In genomic region chr2:27509326-27509725, GRCh38 we compare ENCODE assay signal across 10 cellular contexts. TPM values are rescaled to one million over a fixed set of nuclear protein-coding genes. Genes with fewer than 3 reads are reported as not detected.
DNase-seq lines count a peak whose midpoint lies in the region; ATAC-seq, FAIRE-seq and TF ChIP-seq lines count a peak whose summit lies in the region.
"Had no signal": no experiment of that assay in that cellular context is flagged by ENCODE, and none has a peak within 500 bp of the region (broad histone marks: within the 10 kb centered on the region; RNA-seq: fewer than 3 reads in every experiment).

No MANE protein-coding gene starts in this region.

- no peak for TF ChIP-seq EP300 in K562 (IDR thresholded peaks at IDR 0.05; ENCODE audit: low read length)

- TF ChIP-seq POLR2A in IMR-90 (IDR thresholded peaks at IDR 0.05; ENCODE audit: low read depth, low read length): no peak
- TF ChIP-seq POLR2A in K562 (conservative IDR thresholded peaks at IDR 0.05): no peak

- H2AK5ac ChIP-seq in IMR-90 (ENCODE audit: low read depth, low read length) (no peak overlapping the region), neuronal stem cell (ENCODE audit: low read depth, low read length) (no peak overlapping the region)

- FAIRE-seq in K562 (lab: Jason Lieb, UNC): no peak

- no peaks in the 10 kb centered on the region for H3K9me3 ChIP-seq in IMR-90 (ENCODE audit: control insufficient read depth, insufficient read depth, low read length)
- no peaks in the 10 kb centered on the region for H3K9me3 ChIP-seq in K562 (replicated peaks; ENCODE audit: control insufficient read depth, insufficient read depth, low read depth, low read length)
- peaks cover 0 to 2% of the 10 kb centered on the region in 2 donors for H3K9me3 ChIP-seq in neuronal stem cell (replicated peaks in 1 of 2; ENCODE audit: control insufficient read depth in 2 of 2, insufficient read depth in 1 of 2, low read depth in 1 of 2, low read length in 2 of 2)

- H3K9ac ChIP-seq in IMR-90 (ENCODE audit: low read depth, low read length) (no peak overlapping the region), K562 (ENCODE audit: insufficient read depth in 1 of 2, low read depth in 2 of 2, low read length in 2 of 2) (no peak overlapping the region), neuronal stem cell (ENCODE audit: low read depth, low read length, poor library complexity) (no peak overlapping the region)

- intact Hi-C loops in IMR-90 (cut with micrococcal nuclease) (no loop called here), K562 (cut with micrococcal nuclease) (no loop called here)

- no peak overlapping the region for H3K27ac ChIP-seq in IMR-90 (ENCODE audit: insufficient read depth, low read length)
- no peak overlapping the region for H3K27ac ChIP-seq in K562 (ENCODE audit: extremely low read depth, low read depth, low read length)
- no peak overlapping the region for H3K27ac ChIP-seq in neuronal stem cell (replicated peaks; ENCODE audit: low read length)

- WGBS in IMR-90 (ENCODE audit: extremely low coverage in 2 of 2, insufficient read length in 1 of 2), 2 experiments: no CpG with 5 or more reads among the region's 6 CpGs
- 38% methylated on average over 6 of the region's 6 CpGs for WGBS in K562 (ENCODE audit: insufficient coverage, low coverage, missing lambda C conversion rate)
- WGBS in neuronal stem cell (ENCODE audit: extremely low coverage in 2 of 2, insufficient read length in 2 of 2, insufficient replicate concordance in 1 of 2), 2 donors: no CpG with 5 or more reads among the region's 6 CpGs

- no peak overlapping the region for H3K56ac ChIP-seq in IMR-90 (ENCODE audit: extremely low read depth, insufficient read depth, low read length)

- H3K18ac ChIP-seq in IMR-90 (ENCODE audit: low read depth, low read length) (no peak overlapping the region), neuronal stem cell (ENCODE audit: low read length) (no peak overlapping the region)

- H4K91ac ChIP-seq in IMR-90 (ENCODE audit: insufficient read depth, low read depth, low read length): no peak overlapping the region
- no peak overlapping the region for H4K91ac ChIP-seq in neuronal stem cell (ENCODE audit: low read depth, low read length, poor library complexity)

- ATAC-seq in IMR-90 (ENCODE audit: low read depth): peak; percentile 56; the same call in 1 of the 2 replicates
- no peak for ATAC-seq in K562
- ATAC-seq: CD8-positive, alpha-beta T cell had no signal

- H3K79me2 ChIP-seq in K562 (ENCODE audit: control insufficient read depth, insufficient read depth, low read length): no peaks in the 10 kb centered on the region

- H3K9me1 ChIP-seq in IMR-90 (ENCODE audit: insufficient read depth, low read length) (no peaks in the 10 kb centered on the region; the same call in 1 of the 2 replicates), K562 (ENCODE audit: control insufficient read depth, insufficient read depth, low read length) (no peaks in the 10 kb centered on the region)

- H3K4ac ChIP-seq in IMR-90 (ENCODE audit: low read depth, low read length) (no peak overlapping the region), neuronal stem cell (ENCODE audit: low read length) (no peak overlapping the region)

- CTCF ChIA-PET in IMR-90 (lab: Yijun Ruan, JAX): interaction anchor here (0.6 kb wide), 1 partner anchor 174 kb away, joined by 3 read pairs; no protein-coding TSS in a partner anchor
- CTCF ChIA-PET in K562 (lab: Yijun Ruan, JAX; ENCODE audit: low intra/inter-chr PET ratio): no interaction called here

- H2AFZ ChIP-seq in IMR-90 (replicated peaks; ENCODE audit: low read length, poor library complexity) (no peak overlapping the region), K562 (ENCODE audit: low read depth, low read length) (no peak overlapping the region), neuronal stem cell (ENCODE audit: low read length) (peak overlapping the region; percentile 35)

- BruUV-seq in IMR-90 (replicated peaks; lab: Mats Ljungman, UMichigan) (no TSS peak), K562 (replicated peaks; lab: Mats Ljungman, UMichigan) (no TSS peak)

- H2BK5ac ChIP-seq in IMR-90 (ENCODE audit: low read depth, low read length, poor library complexity, severe bottlenecking) (no peak overlapping the region), neuronal stem cell (ENCODE audit: low read length) (no peak overlapping the region)

- H3K23ac ChIP-seq in IMR-90 (ENCODE audit: low read depth, low read length): no peak overlapping the region
- H3K23ac ChIP-seq in neuronal stem cell (ENCODE audit: low read depth, low read length, poor library complexity): no peak overlapping the region

- H3K79me1 ChIP-seq in IMR-90 (ENCODE audit: low read depth in 1 of 2, low read length in 2 of 2): no peaks in the 10 kb centered on the region
- no peaks in the 10 kb centered on the region for H3K79me1 ChIP-seq in neuronal stem cell (ENCODE audit: low read depth, low read length)

- H3K4me2 ChIP-seq in IMR-90 (ENCODE audit: low read depth, low read length): no peak overlapping the region
- no peak overlapping the region for H3K4me2 ChIP-seq in K562 (ENCODE audit: insufficient read depth, low read length)
- H3K4me2 ChIP-seq in neuronal stem cell (ENCODE audit: insufficient read depth, low read length, poor library complexity, severe bottlenecking): no peak overlapping the region

- H3K14ac ChIP-seq in IMR-90 (replicated peaks; ENCODE audit: low read depth, low read length) (no peak overlapping the region), neuronal stem cell (ENCODE audit: low read length) (no peak overlapping the region)

- no peaks in the 10 kb centered on the region for H3K36me3 ChIP-seq in IMR-90 (ENCODE audit: control insufficient read depth, insufficient read depth, low read length)
- no peaks in the 10 kb centered on the region for H3K36me3 ChIP-seq in K562 (ENCODE audit: control insufficient read depth, insufficient read depth, low read length)
- no peaks in the 10 kb centered on the region for H3K36me3 ChIP-seq in neuronal stem cell (replicated peaks in 1 of 2; ENCODE audit: control insufficient read depth in 2 of 2, insufficient read depth in 2 of 2, low read length in 2 of 2)

- TF ChIP-seq CTCF in IMR-90 (conservative IDR thresholded peaks at IDR 0.05; ENCODE audit: low read depth, low read length) (no peak), K562 (IDR thresholded peaks at IDR 0.05 in 2 of 3, conservative IDR thresholded peaks at IDR 0.05 in 1 of 3; ENCODE audit: insufficient read depth in 2 of 3, low read depth in 1 of 3, low read length in 3 of 3) (no peak)

- H2AK9ac ChIP-seq in IMR-90 (replicated peaks; ENCODE audit: low read depth, low read length, poor library complexity): no peak overlapping the region

- H2BK15ac ChIP-seq in IMR-90 (ENCODE audit: low read depth, low read length) (no peak overlapping the region), neuronal stem cell (ENCODE audit: low read length) (no peak overlapping the region)

- DNase-seq in IMR-90 (peak; percentile 62), NCI-H2107 (lab: John Stamatoyannopoulos, UW) (peak; percentile 56), K562 (ENCODE audit: extremely low read depth in 1 of 4, low spot score in 3 of 4) (no peak), neuronal stem cell (ENCODE audit: low spot score) (no peak), HuH-7 (ENCODE audit: low spot score) (no peak), NCI-H526 (lab: John Stamatoyannopoulos, UW) (no peak), retina (no peak)
- DNase-seq: CD8-positive, alpha-beta T cell; mesenchymal stem cell had no signal

- dilution Hi-C loops in IMR-90 (cut with HindIII; ENCODE audit: low sequenced_read_pairs, unreplicated experiment): no loop called here

- H3K27me3 ChIP-seq in IMR-90 (ENCODE audit: control insufficient read depth, insufficient read depth, low read length): peaks cover 9% of the 10 kb centered on the region
- no peaks in the 10 kb centered on the region for H3K27me3 ChIP-seq in K562 (ENCODE audit: control insufficient read depth in 2 of 2, insufficient read depth in 2 of 2, low read length in 2 of 2)
- H3K27me3 ChIP-seq in neuronal stem cell (ENCODE audit: control insufficient read depth in 3 of 3, insufficient read depth in 3 of 3, low read depth in 1 of 3, low read length in 3 of 3): peaks cover 0 to 24% (median 0%) of the 10 kb centered on the region in 3 experiments

- H3K4me3 ChIP-seq in IMR-90 (ENCODE audit: insufficient read depth, low read depth, low read length) (no peak overlapping the region), K562 (no peak overlapping the region), neuronal stem cell (ENCODE audit: low read length in 2 of 2) (no peak overlapping the region)

- H2BK20ac ChIP-seq in IMR-90 (ENCODE audit: low read depth, low read length): no peak overlapping the region

- H3K4me1 ChIP-seq in IMR-90 (ENCODE audit: control insufficient read depth, insufficient read depth, low read length) (no peaks in the 10 kb centered on the region), K562 (replicated peaks in 1 of 2; ENCODE audit: control insufficient read depth in 2 of 2, insufficient read depth in 2 of 2, low read length in 2 of 2) (no peaks in the 10 kb centered on the region), neuronal stem cell (ENCODE audit: control insufficient read depth in 2 of 2, insufficient read depth in 1 of 2, low read depth in 1 of 2, low read length in 2 of 2) (no peaks in the 10 kb centered on the region)

- no peak overlapping the region for H2BK12ac ChIP-seq in neuronal stem cell (ENCODE audit: low read length)

- H2BK120ac ChIP-seq in IMR-90 (ENCODE audit: low read depth, low read length): no peak overlapping the region
- no peak overlapping the region for H2BK120ac ChIP-seq in neuronal stem cell (ENCODE audit: low read depth, low read length)

- in situ Hi-C loops in IMR-90 (cut with MboI; ENCODE audit: low sequenced_read_pairs) (no loop called here), K562 (cut with MboI) (no loop called here)

- POLR2A ChIA-PET in IMR-90 (lab: Charles Lee; ENCODE audit: unreplicated experiment) (no interaction called here), K562 (lab: Yijun Ruan, JAX) (interaction anchor here (0.7 kb wide), 1 partner anchor 13 kb away, joined by 3 read pairs; no protein-coding TSS in a partner anchor)

- no peaks in the 10 kb centered on the region for H4K20me1 ChIP-seq in IMR-90 (ENCODE audit: insufficient read depth, low read length)
- no peaks in the 10 kb centered on the region for H4K20me1 ChIP-seq in K562 (replicated peaks; ENCODE audit: control insufficient read depth, insufficient read depth, low read length)

- H4K8ac ChIP-seq in IMR-90 (ENCODE audit: low read depth in 2 of 2, low read length in 2 of 2): no peak overlapping the region
- H4K8ac ChIP-seq in neuronal stem cell (ENCODE audit: low read depth, low read length): no peak overlapping the region

- no peak overlapping the region for H4K5ac ChIP-seq in IMR-90 (ENCODE audit: low read depth, low read length)

- TF ChIP-seq RAD21 in IMR-90 (IDR thresholded peaks at IDR 0.05; ENCODE audit: low read length) (no peak), K562 (CRISPR knock-in tag; conservative IDR thresholded peaks at IDR 0.05 in 1 of 2, IDR thresholded peaks at IDR 0.05 in 1 of 2) (no peak)

RNA-seq across cellular contexts. Expression of gene GCKR, which starts 12.7 kb away (rescaled TPM):
- total RNA-seq in IMR-90 (2012; rRNA removed): under 0.01 TPM in 1 of 2 replicates, not detected in the other
- polyA plus RNA-seq in IMR-90 (2012; rRNA removed): 0.41 and 0.55 TPM in 2 replicates
- polyA plus RNA-seq in IMR-90 (2012; cell fraction: cytosol; rRNA removed): 0.05 and 0.19 TPM in 2 replicates
- 1.3 and 2.6 TPM in 2 replicates for polyA plus RNA-seq in IMR-90 (2012; cell fraction: nucleus; rRNA removed; ENCODE audit: low replicate concordance)
- 0.79 and 1.9 TPM in 2 replicates for total RNA-seq in K562 (2011; cell fraction: chromatin; rRNA removed; ENCODE audit: low replicate concordance)
- total RNA-seq in K562 (2011; cell fraction: nucleolus; rRNA removed): 1.1 and 1.3 TPM in 2 replicates
- 0.66 and 1.1 TPM in 2 replicates for total RNA-seq in K562 (2011; cell fraction: nucleoplasm; rRNA removed)
- total RNA-seq in K562 (2014; rRNA removed): 0.08 TPM in 1 of 2 replicates, not detected in the other
- total RNA-seq in K562 (2014; rRNA removed; fragmentation: Illumina TruSeq; extraction: Trizol): 0.51 and 0.69 TPM in 2 replicates
- 0.36 and 0.53 TPM in 2 replicates for total RNA-seq in K562 (2015; rRNA removed; fragmentation: Illumina TruSeq; extraction: Trizol)
- 0.25 and 0.55 TPM in 2 replicates for total RNA-seq in K562 (2021)
- polyA plus RNA-seq in K562 (2011; rRNA removed): 0.31 and 0.79 TPM in 2 replicates
- 0.03 and 0.13 TPM in 2 replicates for polyA plus RNA-seq in K562 (2011; cell fraction: cytosol; rRNA removed)
- 1.3 and 4.5 TPM in 2 replicates for polyA plus RNA-seq in K562 (2011; cell fraction: nucleus; rRNA removed)
- 0.56 and 0.79 TPM in 2 replicates for polyA plus RNA-seq in K562 (2012)
- 0.45 and 0.68 TPM in 2 replicates for polyA plus RNA-seq in K562 (2014; fragmentation: Illumina TruSeq; extraction: Trizol)
- polyA plus RNA-seq in K562 (2014; fragmentation: Nextera tagmentation; extraction: Ambion mirVana): under 1 TPM; 0.28 to 0.32 TPM
- 0.57 and 1.4 TPM in 2 replicates for polyA plus RNA-seq in K562 (2014; rRNA removed)
- 1.5 TPM in 1 of 2 replicates, not detected in the other for polyA minus RNA-seq in K562 (2011; rRNA and poly(A)+ RNA removed)
- not detected in 2 replicates for polyA minus RNA-seq in K562 (2011; cell fraction: cytosol; rRNA and poly(A)+ RNA removed)
- 0.44 and 1.3 TPM in 2 replicates for polyA minus RNA-seq in K562 (2011; cell fraction: nucleus; rRNA and poly(A)+ RNA removed)
- polyA plus RNA-seq in neuronal stem cell (2013, experiment 1 of 2): 0.36 TPM
- polyA plus RNA-seq in neuronal stem cell (2013, experiment 2 of 2): 0.26 TPM
- total RNA-seq: CD8-positive, alpha-beta T cell; SK-MEL-5 had no signal

RNA-seq across cellular contexts. Expression of gene FNDC4, which starts 14.3 kb away (rescaled TPM):
- total RNA-seq in IMR-90 (2012; rRNA removed): 7.3 and 7.5 TPM in 2 replicates
- 11.1 and 12.0 TPM in 2 replicates for polyA plus RNA-seq in IMR-90 (2012; rRNA removed)
- 4.5 and 13.6 TPM in 2 replicates for polyA plus RNA-seq in IMR-90 (2012; cell fraction: cytosol; rRNA removed)
- polyA plus RNA-seq in IMR-90 (2012; cell fraction: nucleus; rRNA removed; ENCODE audit: low replicate concordance): 12.0 and 17.7 TPM in 2 replicates
- 1.5 and 4.0 TPM in 2 replicates for total RNA-seq in K562 (2011; cell fraction: chromatin; rRNA removed; ENCODE audit: low replicate concordance)
- 1.8 and 4.7 TPM in 2 replicates for total RNA-seq in K562 (2011; cell fraction: nucleolus; rRNA removed)
- total RNA-seq in K562 (2011; cell fraction: nucleoplasm; rRNA removed): 2.6 and 2.7 TPM in 2 replicates
- total RNA-seq in K562 (2014; rRNA removed): 2.3 and 2.7 TPM in 2 replicates
- 1.8 and 2.1 TPM in 2 replicates for total RNA-seq in K562 (2014; rRNA removed; fragmentation: Illumina TruSeq; extraction: Trizol)
- 0.94 and 1.2 TPM in 2 replicates for total RNA-seq in K562 (2015; rRNA removed; fragmentation: Illumina TruSeq; extraction: Trizol)
- total RNA-seq in K562 (2021): 2.8 and 2.9 TPM in 2 replicates
- polyA plus RNA-seq in K562 (2011; rRNA removed): 3.2 and 4.9 TPM in 2 replicates
- 3.8 and 10.3 TPM in 2 replicates for polyA plus RNA-seq in K562 (2011; cell fraction: cytosol; rRNA removed)
- 5.2 and 9.6 TPM in 2 replicates for polyA plus RNA-seq in K562 (2011; cell fraction: nucleus; rRNA removed)
- polyA plus RNA-seq in K562 (2012): 2.7 and 9.2 TPM in 2 replicates
- polyA plus RNA-seq in K562 (2014; fragmentation: Illumina TruSeq; extraction: Trizol): 2.4 and 2.9 TPM in 2 replicates
- under 1 TPM; 0.28 to 0.80 TPM for polyA plus RNA-seq in K562 (2014; fragmentation: Nextera tagmentation; extraction: Ambion mirVana)
- 2.9 and 3.4 TPM in 2 replicates for polyA plus RNA-seq in K562 (2014; rRNA removed)
- polyA minus RNA-seq in K562 (2011; rRNA and poly(A)+ RNA removed): 0.81 and 1.6 TPM in 2 replicates
- polyA minus RNA-seq in K562 (2011; cell fraction: cytosol; rRNA and poly(A)+ RNA removed): 0.82 and 1.7 TPM in 2 replicates
- polyA minus RNA-seq in K562 (2011; cell fraction: nucleus; rRNA and poly(A)+ RNA removed): 2.7 and 4.7 TPM in 2 replicates
- 19.2 TPM for polyA plus RNA-seq in neuronal stem cell (2013, experiment 1 of 2)
- polyA plus RNA-seq in neuronal stem cell (2013, experiment 2 of 2): 17.6 TPM

RNA-seq across cellular contexts. Expression of gene IFT172, which starts 19.8 kb away (rescaled TPM):
- total RNA-seq in IMR-90 (2012; rRNA removed) (23.1 and 25.5 TPM in 2 replicates), K562 (2014; rRNA removed) (13.5 and 15.1 TPM in 2 replicates), K562 (2014; rRNA removed; fragmentation: Illumina TruSeq; extraction: Trizol) (13.5 and 15.0 TPM in 2 replicates), K562 (2015; rRNA removed; fragmentation: Illumina TruSeq; extraction: Trizol) (12.0 and 13.6 TPM in 2 replicates), K562 (2021) (16.3 and 19.1 TPM in 2 replicates)
- polyA plus RNA-seq in IMR-90 (2012; rRNA removed) (17.2 and 18.8 TPM in 2 replicates), K562 (2011; rRNA removed) (17.9 and 24.4 TPM in 2 replicates), K562 (2014; fragmentation: Illumina TruSeq; extraction: Trizol) (12.9 and 13.5 TPM in 2 replicates), K562 (2014; fragmentation: Nextera tagmentation; extraction: Ambion mirVana) (1 to 10 TPM; 5.6 to 7.3 TPM), K562 (2014; rRNA removed) (13.7 and 15.3 TPM in 2 replicates)
- polyA plus RNA-seq in IMR-90 (2012; cell fraction: cytosol; rRNA removed): 6.5 and 10.6 TPM in 2 replicates
- 74.8 and 84.4 TPM in 2 replicates for polyA plus RNA-seq in IMR-90 (2012; cell fraction: nucleus; rRNA removed; ENCODE audit: low replicate concordance)
- 231 and 238 TPM in 2 replicates for total RNA-seq in K562 (2011; cell fraction: chromatin; rRNA removed; ENCODE audit: low replicate concordance)
- total RNA-seq in K562 (2011; cell fraction: nucleolus; rRNA removed): 91.1 and 102 TPM in 2 replicates
- 128 and 131 TPM in 2 replicates for total RNA-seq in K562 (2011; cell fraction: nucleoplasm; rRNA removed)
- 14.0 and 14.8 TPM in 2 replicates for polyA plus RNA-seq in K562 (2011; cell fraction: cytosol; rRNA removed)
- 86.4 and 95.7 TPM in 2 replicates for polyA plus RNA-seq in K562 (2011; cell fraction: nucleus; rRNA removed)
- polyA plus RNA-seq in K562 (2012): 16.2 and 24.6 TPM in 2 replicates
- polyA minus RNA-seq in K562 (2011; rRNA and poly(A)+ RNA removed): 37.0 and 39.3 TPM in 2 replicates
- 12.1 and 15.1 TPM in 2 replicates for polyA minus RNA-seq in K562 (2011; cell fraction: cytosol; rRNA and poly(A)+ RNA removed)
- 22.9 and 46.2 TPM in 2 replicates for polyA minus RNA-seq in K562 (2011; cell fraction: nucleus; rRNA and poly(A)+ RNA removed)
- polyA plus RNA-seq in neuronal stem cell (2013, experiment 1 of 2): 8.4 TPM
- polyA plus RNA-seq in neuronal stem cell (2013, experiment 2 of 2): 8.7 TPM

Comparison
In these comparisons a context has a peak if more than half of its experiments do, and no peak if none do; other contexts are left out.
1. DNase-seq: peak in IMR-90 (single experiment) and NCI-H2107 (single experiment); none in K562 (0 of 4), neuronal stem cell (single experiment), HuH-7 (single experiment), NCI-H526 (0 of 2) and retina (single experiment).